1 cellular context compared by ENCODE assay signal in genomic region chr22:29580200-29580810, GRCh38.
TF ChIP-seq lines count a peak whose summit lies in the region.

No MANE protein-coding gene starts in this region.

TF ChIP-seq in H1, 55 proteins besides CTCF, POLR2A, EP300 and RAD21:
- 0 out of 4 replicates have a peak, but pooled peaks of 1 of the 2 experiments have one; percentile 40 for TF ChIP-seq SIN3A (conservative IDR thresholded peaks at IDR 0.05 in 1 of 2, IDR thresholded peaks at IDR 0.05 in 1 of 2; ENCODE audit: low read depth in 1 of 2, low read length in 2 of 2)
- peak; percentile 89 for TF ChIP-seq MAX (IDR thresholded peaks at IDR 0.05)
- TF ChIP-seq POU5F1 (IDR thresholded peaks at IDR 0.05; ENCODE audit: low read depth, low read length), result no peak
- TF ChIP-seq NANOG (IDR thresholded peaks at IDR 0.05; ENCODE audit: insufficient read depth, low read depth, low read length, poor library complexity, severe bottlenecking), result no peak
- TF ChIP-seq KDM4A (IDR thresholded peaks at IDR 0.05; ENCODE audit: low read depth, low read length, severe bottlenecking), result peak; percentile 3
- TF ChIP-seq ATF2 (IDR thresholded peaks at IDR 0.05; ENCODE audit: low read length), result no peak
- TF ChIP-seq ATF3 (IDR thresholded peaks at IDR 0.05; ENCODE audit: insufficient read depth, low read depth, low read length), result no peak
- TF ChIP-seq TAF1 (IDR thresholded peaks at IDR 0.05; ENCODE audit: low read depth, low read length), result 0 out of 2 replicates have a peak, but pooled peaks have one; percentile 4
- TF ChIP-seq POLR2AphosphoS5 (IDR thresholded peaks at IDR 0.05; ENCODE audit: low read depth, low read length), result peak; percentile 77
- no peak for TF ChIP-seq HDAC2 (IDR thresholded peaks at IDR 0.05; ENCODE audit: borderline replicate concordance in 1 of 2, low read depth in 2 of 2, low read length in 2 of 2)
- TF ChIP-seq RNF2 (IDR thresholded peaks at IDR 0.05; ENCODE audit: borderline replicate concordance, low read depth, low read length, missing control alignments, poor library complexity, severe bottlenecking), result no peak
- no peak for TF ChIP-seq SIX5 (IDR thresholded peaks at IDR 0.05; ENCODE audit: low read depth, low read length)
